In genomic region chr13:35953537-35954206, GRCh38 we compare ENCODE assay signal across 7 cellular contexts.
A peak's percentile ranks its signal among the peaks of the same experiment; 100 is the strongest.
DNase-seq lines count a peak whose midpoint lies in the region; ATAC-seq and TF ChIP-seq lines count a peak whose summit lies in the region.

No MANE protein-coding gene starts in this region.

- H3K27me3 ChIP-seq in WERI-Rb-1 (ENCODE audit: insufficient read depth, low read depth, severe bottlenecking): no peaks in the 10 kb centered on the region

- POLR2A ChIA-PET in activated CD8-positive, alpha-beta T cell treated with anti-CD3 and anti-CD28 coated beads, Interleukin-2, amount 10 ng/mL, durations not matched to agents 7 days and 5 days (lab: Charles Lee): no interaction called here

- no peak overlapping the region for H3K4me3 Mint-ChIP-seq in activated CD8-positive, alpha-beta T cell treated with anti-CD3 and anti-CD28 coated beads, Interleukin-2, amount 10 ng/mL, durations not matched to agents 7 days and 5 days

- H3K4me1 Mint-ChIP-seq in activated CD8-positive, alpha-beta T cell treated with anti-CD3 and anti-CD28 coated beads, Interleukin-2, amount 10 ng/mL, durations not matched to agents 7 days and 5 days (ENCODE audit: low read depth): peaks cover 3% of the 10 kb centered on the region

- H3K9me3 ChIP-seq in WERI-Rb-1 (ENCODE audit: severe bottlenecking): no peaks in the 10 kb centered on the region

- intact Hi-C loops in Right ventricle myocardium superior (cut with DNase I): loop anchor here (10.0 kb wide), 1 partner anchor 139 kb away; no protein-coding TSS in a partner anchor
- intact Hi-C loops in posterior cingulate gyrus (cut with DNase I): loop anchor here (2.0 to 5.0 kb wide), 4 partner anchors 71 to 323 kb away; no protein-coding TSS in a partner anchor

- CTCF ChIA-PET in activated CD8-positive, alpha-beta T cell treated with anti-CD3 and anti-CD28 coated beads, Interleukin-2, amount 10 ng/mL, durations not matched to agents 7 days and 5 days (lab: Charles Lee): no interaction called here

- H3K27me3 Mint-ChIP-seq in activated CD8-positive, alpha-beta T cell treated with anti-CD3 and anti-CD28 coated beads, Interleukin-2, amount 10 ng/mL, durations not matched to agents 7 days and 5 days (ENCODE audit: low read depth): no peaks in the 10 kb centered on the region

- peak overlapping the region; percentile 32 for H3K4me3 ChIP-seq in WERI-Rb-1 (ENCODE audit: low read depth, low read length)

- no peaks in the 10 kb centered on the region for H3K9me3 Mint-ChIP-seq in activated CD8-positive, alpha-beta T cell treated with anti-CD3 and anti-CD28 coated beads, Interleukin-2, amount 10 ng/mL, durations not matched to agents 7 days and 5 days (ENCODE audit: insufficient read depth)

- peak; percentile 58 for ATAC-seq in GM19324 (IDR thresholded peaks at IDR 0.05; ENCODE audit: low FRiP score, unreplicated experiment)
- ATAC-seq in Right ventricle myocardium superior (ENCODE audit: poor library complexity): peak; percentile 87
- ATAC-seq in activated CD8-positive, alpha-beta T cell treated with anti-CD3 and anti-CD28 coated beads, Interleukin-2, amount 10 ng/mL, durations not matched to agents 7 days and 5 days: no peak

- no peak overlapping the region for H3K27ac ChIP-seq in WERI-Rb-1

- H3K36me3 ChIP-seq in WERI-Rb-1: no peaks in the 10 kb centered on the region

- TF ChIP-seq CTCF in WERI-Rb-1 (IDR thresholded peaks at IDR 0.05; ENCODE audit: low read depth, low read length): peak; percentile 70

- DNase-seq in NCI-H1694 treated with DMSO at 0.1 percent for 48 hours (lab: John Stamatoyannopoulos, UW) (peak; percentile 98), WERI-Rb-1 (peak; percentile 62), Right ventricle myocardium superior (peak; percentile 78), posterior cingulate gyrus (peak; percentile 59 to 94 (median 79))
- no peak for DNase-seq in activated CD8-positive, alpha-beta T cell treated with anti-CD3 and anti-CD28 coated beads, Interleukin-2, amount 10 ng/mL, durations not matched to agents 7 days and 5 days
- DNase-seq in activated CD8-positive, alpha-beta memory T cell treated with anti-CD3 and anti-CD28 coated beads, Interleukin-2, amount 50 U/mL, for 48 hours: no peak

- H3K27ac Mint-ChIP-seq in activated CD8-positive, alpha-beta T cell treated with anti-CD3 and anti-CD28 coated beads, Interleukin-2, amount 10 ng/mL, durations not matched to agents 7 days and 5 days: no peak overlapping the region

- no peaks in the 10 kb centered on the region for H3K36me3 Mint-ChIP-seq in activated CD8-positive, alpha-beta T cell treated with anti-CD3 and anti-CD28 coated beads, Interleukin-2, amount 10 ng/mL, durations not matched to agents 7 days and 5 days (ENCODE audit: low read depth)

Comparison
In these comparisons a context has a peak if more than half of its experiments do, and no peak if none do; other contexts are left out.
1. DNase-seq: peak in NCI-H1694 treated with DMSO at 0.1 percent for 48 hours (single experiment), WERI-Rb-1 (single experiment), Right ventricle myocardium superior (single experiment) and posterior cingulate gyrus (10 of 10); none in activated CD8-positive, alpha-beta T cell treated with anti-CD3 and anti-CD28 coated beads, Interleukin-2, amount 10 ng/mL, durations not matched to agents 7 days and 5 days (single experiment) and activated CD8-positive, alpha-beta memory T cell treated with anti-CD3 and anti-CD28 coated beads, Interleukin-2, amount 50 U/mL, for 48 hours (single experiment).